In the genomic region with DNA sequence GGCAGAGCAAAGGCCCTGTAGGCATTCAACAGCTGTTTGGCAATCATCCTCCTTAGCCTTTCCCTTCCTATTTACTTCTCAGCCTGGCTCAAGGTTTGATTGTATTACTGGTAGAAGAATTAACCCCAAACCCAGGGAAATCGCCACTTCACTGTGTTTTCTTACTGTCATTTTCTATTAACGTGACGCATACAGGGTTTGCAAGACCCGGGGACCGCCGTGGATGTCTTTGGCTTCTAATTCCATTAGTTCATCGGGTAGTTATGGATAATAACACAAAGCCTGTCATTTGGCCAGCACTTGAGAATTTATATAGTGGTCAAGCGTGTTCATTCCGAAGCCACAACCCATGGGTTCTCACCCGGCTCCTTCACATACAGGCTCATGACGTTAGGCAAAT, we compare ENCODE assay signal across 26 cellular contexts.
"Had no signal": no experiment of that assay in that cellular context is flagged by ENCODE, and none has a peak within 500 bp of the region (broad histone marks: within the 10 kb centered on the region; RNA-seq: fewer than 3 reads in every experiment).

No MANE protein-coding gene starts in this region.

- H3K36me3 ChIP-seq: tibial artery, vagina had no signal

- H3K9me3 ChIP-seq: tibial artery, vagina had no signal

- H3K4me3 ChIP-seq: skin epidermis, tibial artery, vagina had no signal

- H3K9me3 Mint-ChIP-seq: activated CD4-positive, alpha-beta memory T cell treated with anti-CD3 and anti-CD28 coated beads, Interleukin-2, amount 10 ng/mL, durations not matched to agents 7 days and 5 days; activated naive CD8-positive, alpha-beta T cell treated with anti-CD3 and anti-CD28 coated beads, Interleukin-2, amount 10 ng/mL, durations not matched to agents 7 days and 5 days; activated T-helper 17 cell treated with anti-CD3 and anti-CD28 coated beads, Interleukin-2, amount 50 U/mL, for 72 hours; endodermal cell; immature natural killer cell; nephron progenitor cell had no signal

- H3K4me3 Mint-ChIP-seq: activated CD4-positive, alpha-beta memory T cell treated with anti-CD3 and anti-CD28 coated beads, Interleukin-2, amount 10 ng/mL, durations not matched to agents 7 days and 5 days; activated CD8-positive, alpha-beta memory T cell treated with anti-CD3 and anti-CD28 coated beads, Interleukin-2, amount 10 ng/mL, durations not matched to agents 7 days and 5 days; activated naive CD8-positive, alpha-beta T cell treated with anti-CD3 and anti-CD28 coated beads, Interleukin-2, amount 10 ng/mL, durations not matched to agents 7 days and 5 days; activated T-helper 17 cell treated with anti-CD3 and anti-CD28 coated beads, Interleukin-2, amount 50 U/mL, for 72 hours; endodermal cell; immature natural killer cell; nephron progenitor cell had no signal

- FAIRE-seq: frontal cortex had no signal

- DNase-seq: activated CD4-positive, alpha-beta memory T cell treated with anti-CD3 and anti-CD28 coated beads, Interleukin-2, amount 10 ng/mL, durations not matched to agents 7 days and 5 days; activated CD4-positive, alpha-beta T cell treated with anti-CD3 and anti-CD28 coated beads for 48 hours; activated CD4-positive, CD25-positive, alpha-beta regulatory T cell; activated CD8-positive, alpha-beta memory T cell treated with anti-CD3 and anti-CD28 coated beads, Interleukin-2, amount 10 ng/mL, durations not matched to agents 7 days and 5 days; activated naive CD4-positive, alpha-beta T cell; activated naive CD8-positive, alpha-beta T cell treated with anti-CD3 and anti-CD28 coated beads, Interleukin-2, amount 10 ng/mL, durations not matched to agents 7 days and 5 days; activated T-cell treated with anti-CD3 and anti-CD28 coated beads, Interleukin-2, amount 50 U/mL, for 1 hour; amygdala; caudate nucleus; endodermal cell; head of caudate nucleus; immature natural killer cell; midbrain; nephron progenitor cell; occipital lobe; right cardiac atrium; stimulated activated CD4-positive, alpha-beta T cell treated with anti-CD3 and anti-CD28 coated beads, Interleukin-4, amount 100 ng/mL, for 1 hour; T-helper 1 cell; T-helper 9 cell; tibial artery had no signal

- H3K27ac Mint-ChIP-seq: activated CD4-positive, alpha-beta memory T cell treated with anti-CD3 and anti-CD28 coated beads, Interleukin-2, amount 10 ng/mL, durations not matched to agents 7 days and 5 days; activated CD8-positive, alpha-beta memory T cell treated with anti-CD3 and anti-CD28 coated beads, Interleukin-2, amount 10 ng/mL, durations not matched to agents 7 days and 5 days; activated naive CD8-positive, alpha-beta T cell treated with anti-CD3 and anti-CD28 coated beads, Interleukin-2, amount 10 ng/mL, durations not matched to agents 7 days and 5 days; endodermal cell; immature natural killer cell; nephron progenitor cell; progenitor cell of endocrine pancreas had no signal

- H3K27ac ChIP-seq: epithelial cell of prostate, tibial artery, vagina had no signal

- H3K4me1 Mint-ChIP-seq: immature natural killer cell had no signal

- H3K27me3 ChIP-seq: tibial artery, vagina had no signal

- H3K36me3 Mint-ChIP-seq: activated CD8-positive, alpha-beta memory T cell treated with anti-CD3 and anti-CD28 coated beads, Interleukin-2, amount 10 ng/mL, durations not matched to agents 7 days and 5 days; activated naive CD8-positive, alpha-beta T cell treated with anti-CD3 and anti-CD28 coated beads, Interleukin-2, amount 10 ng/mL, durations not matched to agents 7 days and 5 days; immature natural killer cell had no signal

- ATAC-seq: activated CD8-positive, alpha-beta memory T cell treated with anti-CD3 and anti-CD28 coated beads, Interleukin-2, amount 10 ng/mL, durations not matched to agents 7 days and 5 days; activated T-helper 17 cell treated with anti-CD3 and anti-CD28 coated beads, Interleukin-2, amount 50 U/mL, for 72 hours had no signal
